In the genomic region with DNA sequence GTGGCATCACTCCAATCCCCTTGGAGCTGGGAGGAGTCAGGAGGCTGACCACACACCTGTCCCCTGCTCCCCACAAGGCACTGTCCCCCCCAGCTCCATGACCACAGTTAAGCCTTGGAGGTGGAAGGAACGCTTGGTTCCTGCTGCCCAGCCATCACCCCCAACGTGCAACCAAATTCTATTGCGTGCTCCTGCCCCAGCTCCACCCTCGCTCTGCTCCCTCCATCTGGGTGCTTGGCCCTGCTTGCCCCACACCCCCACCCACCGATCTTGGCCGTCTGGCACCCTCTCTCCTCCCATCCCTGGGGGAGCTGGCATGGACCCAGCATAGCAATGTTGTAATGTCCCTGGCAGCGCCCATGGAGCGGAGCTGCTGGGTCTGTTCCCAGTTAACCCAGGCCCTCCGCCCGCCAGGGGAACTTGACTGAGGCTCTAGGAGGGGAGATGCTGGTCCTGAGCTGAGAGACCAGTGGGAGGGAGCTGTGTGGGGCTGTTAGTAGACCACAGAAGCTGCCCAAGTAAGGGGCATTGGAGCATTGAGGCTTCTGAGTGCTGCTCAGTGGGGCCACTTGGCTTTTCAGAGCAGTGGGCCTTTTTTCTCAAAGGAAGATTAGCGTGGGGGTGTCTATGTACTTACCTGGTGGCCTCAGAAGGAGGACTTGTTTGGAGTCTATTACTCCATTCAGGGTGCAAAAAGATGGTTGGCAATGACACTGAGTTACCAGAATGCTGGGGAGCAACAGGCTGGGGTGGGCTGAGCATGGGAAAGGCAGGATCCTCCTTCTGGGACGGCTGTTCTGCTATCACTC, we compare ENCODE assay signal across 10 cellular contexts. TPM values are rescaled to one million over a fixed set of nuclear protein-coding genes. Genes with fewer than 3 reads are reported as not detected.
A peak's percentile ranks its signal among the peaks of the same experiment; 100 is the strongest.
DNase-seq lines count a peak whose midpoint lies in the region; ATAC-seq and TF ChIP-seq lines count a peak whose summit lies in the region.
"Had no signal": no experiment of that assay in that cellular context is flagged by ENCODE, and none has a peak within 500 bp of the region (broad histone marks: within the 10 kb centered on the region; RNA-seq: fewer than 3 reads in every experiment).

No MANE protein-coding gene starts in this region.

- H3K9me3 Mint-ChIP-seq in Caco-2 (ENCODE audit: unreplicated experiment) (no peaks in the 10 kb centered on the region), osteocyte (ENCODE audit: unreplicated experiment) (no peaks in the 10 kb centered on the region)

- H3K36me3 ChIP-seq in Caco-2 (ENCODE audit: control insufficient read depth, insufficient read depth, low read length) = no peaks in the 10 kb centered on the region

- H3K27me3 ChIP-seq in Caco-2 (replicated peaks; ENCODE audit: control insufficient read depth, insufficient read depth, low read length) = no peaks in the 10 kb centered on the region; the same call in none of the 2 replicates

- no peak for ATAC-seq in HG02763 (IDR thresholded peaks at IDR 0.05; ENCODE audit: unreplicated experiment)
- ATAC-seq in HG02588 (IDR thresholded peaks at IDR 0.05; ENCODE audit: unreplicated experiment) = no peak

- no peak for DNase-seq in Caco-2
- DNase-seq in RWPE1 (ENCODE audit: low spot score) = no peak
- DNase-seq in fibroblast of mammary gland (ENCODE audit: low read depth) = peak; percentile 18
- no peak for DNase-seq in osteocyte (ENCODE audit: extremely low spot score, unreplicated experiment)
- DNase-seq in inferior parietal cortex (ENCODE audit: extremely low spot score) = no peak
- no peak for DNase-seq in DMS153 (lab: John Stamatoyannopoulos, UW)
- DNase-seq: NCI-H2107 had no signal

- H3K27me3 Mint-ChIP-seq in Caco-2 (ENCODE audit: insufficient read depth, unreplicated experiment) = peaks cover 14% of the 10 kb centered on the region
- H3K27me3 Mint-ChIP-seq in osteocyte (ENCODE audit: unreplicated experiment) = peaks cover 44% of the 10 kb centered on the region

- H3K9me3 ChIP-seq in Caco-2 = no peaks in the 10 kb centered on the region

- no TSS peak for BruUV-seq in Caco-2 (replicated peaks; lab: Mats Ljungman, UMichigan)

- H3K4me3 ChIP-seq in Caco-2 (ENCODE audit: low read depth, low read length) (no peak overlapping the region), fibroblast of mammary gland (ENCODE audit: control insufficient read depth, low read depth, low read length) (peak overlapping the region; percentile 44)

- intact Hi-C loops in Caco-2 (cut with micrococcal nuclease; ENCODE audit: unreplicated experiment) = loop anchor here (2.0 kb wide), 1 partner anchor 101 kb away; no protein-coding TSS in a partner anchor

- CTCF ChIA-PET in Caco-2 (lab: Charles Lee) (interaction anchor here (0.6 to 1.6 kb wide), 2 partner anchors 167 to 359 kb away, joined by 7 to 8 read pairs; no protein-coding TSS in a partner anchor), RWPE1 (lab: Yijun Ruan, JAX) (interaction anchor here (1.0 to 3.1 kb wide), 2 partner anchors 9 to 147 kb away, joined by 3 to 13 read pairs; no protein-coding TSS in a partner anchor)

- peak overlapping the region; percentile 91 for H3K4me3 Mint-ChIP-seq in Caco-2 (ENCODE audit: unreplicated experiment)
- H3K4me3 Mint-ChIP-seq in osteocyte (ENCODE audit: unreplicated experiment) = peak overlapping the region; percentile 68

- H3K27ac ChIP-seq in RWPE1 = peak overlapping the region; percentile 97

- POLR2A ChIA-PET in Caco-2 (lab: Charles Lee) (no interaction called here), RWPE1 (lab: Yijun Ruan, JAX; ENCODE audit: low non-redundant PET) (no interaction called here)

- no peak overlapping the region for H3K27ac Mint-ChIP-seq in Caco-2 (ENCODE audit: unreplicated experiment)
- H3K27ac Mint-ChIP-seq in osteocyte (ENCODE audit: unreplicated experiment) = no peak overlapping the region

- H3K4me1 ChIP-seq in Caco-2 = peaks cover 6% of the 10 kb centered on the region; the same call in 1 of the 2 replicates

- H3K4me1 Mint-ChIP-seq in Caco-2 (ENCODE audit: low read depth, unreplicated experiment) = peaks cover 7% of the 10 kb centered on the region
- H3K4me1 Mint-ChIP-seq in osteocyte (ENCODE audit: unreplicated experiment) = peaks cover 14% of the 10 kb centered on the region

- no peak for TF ChIP-seq CTCF in Caco-2 (IDR thresholded peaks at IDR 0.05; ENCODE audit: insufficient read depth in 1 of 2, low read depth in 1 of 2, low read length in 1 of 2, severe bottlenecking in 1 of 2, unreplicated experiment in 1 of 2)
- TF ChIP-seq CTCF in RWPE1 (conservative IDR thresholded peaks at IDR 0.05; ENCODE audit: low read depth) = no peak
- TF ChIP-seq CTCF in fibroblast of mammary gland (conservative IDR thresholded peaks at IDR 0.05; ENCODE audit: control insufficient read depth, insufficient read depth, low read depth, low read length) = no peak
- no peak for TF ChIP-seq CTCF in osteocyte (IDR thresholded peaks at IDR 0.05)

- no peaks in the 10 kb centered on the region for H3K36me3 Mint-ChIP-seq in Caco-2 (ENCODE audit: insufficient read depth, unreplicated experiment)
- H3K36me3 Mint-ChIP-seq in osteocyte (ENCODE audit: unreplicated experiment) = no peaks in the 10 kb centered on the region

RNA-seq across cellular contexts. Expression of a gene that starts 1.1 kb away (rescaled TPM):
- total RNA-seq in Caco-2 (2022) (2.7 and 3.9 TPM in 2 replicates), osteocyte (13.7 and 14.7 TPM in 2 replicates)

RNA-seq across cellular contexts. Expression of a gene that starts 29.6 kb away (rescaled TPM):
- total RNA-seq in Caco-2 (2022) (2.3 and 4.0 TPM in 2 replicates), osteocyte (not detected in 2 replicates)
- total RNA-seq: GM12878 had no signal
